Comparison of ENCODE assay signal across 1 cellular context in genomic region chr11:73288873-73289707, GRCh38.
A peak's percentile ranks its signal among the peaks of the same experiment; 100 is the strongest.
TF ChIP-seq lines count a peak whose summit lies in the region.

No MANE protein-coding gene starts in this region.

TF ChIP-seq in HepG2, 621 proteins besides CTCF, POLR2A, EP300 and RAD21 (continued from another document and continues in another):
- TF ChIP-seq GLI4 (CRISPR knock-in tag; IDR thresholded peaks at IDR 0.05; ENCODE audit: borderline replicate concordance) = no peak
- no peak for TF ChIP-seq ZNF264 (CRISPR knock-in tag; IDR thresholded peaks at IDR 0.05)
- 0 out of 2 replicates have a peak, but pooled peaks have one; percentile 12 for TF ChIP-seq PAXIP1 (CRISPR knock-in tag; conservative IDR thresholded peaks at IDR 0.05)
- peak; percentile 96 for TF ChIP-seq HNRNPL (IDR thresholded peaks at IDR 0.05; ENCODE audit: low read depth, low read length)
- 0 out of 2 replicates have a peak, but pooled peaks have one; percentile 61 for TF ChIP-seq ZNF101 (CRISPR knock-in tag; IDR thresholded peaks at IDR 0.05; ENCODE audit: borderline replicate concordance, low read depth)
- 0 out of 2 replicates have a peak, but pooled peaks have one; percentile 16 for TF ChIP-seq PHF20 (CRISPR knock-in tag; IDR thresholded peaks at IDR 0.05)
- no peak for TF ChIP-seq SRSF9 (IDR thresholded peaks at IDR 0.05; ENCODE audit: borderline replicate concordance, insufficient read depth, low read depth, low read length, poor library complexity, severe bottlenecking)
- TF ChIP-seq TBX2 (CRISPR knock-in tag; IDR thresholded peaks at IDR 0.05; ENCODE audit: borderline replicate concordance) = peak; percentile 18
- TF ChIP-seq ZNF558 (CRISPR knock-in tag; IDR thresholded peaks at IDR 0.05; ENCODE audit: borderline replicate concordance) = no peak
- no peak; the same call in 1 of the 2 replicates for TF ChIP-seq GTF3A (CRISPR knock-in tag; conservative IDR thresholded peaks at IDR 0.05)
- TF ChIP-seq ZNF362 (CRISPR knock-in tag; IDR thresholded peaks at IDR 0.05; ENCODE audit: borderline replicate concordance) = 0 out of 2 replicates have a peak, but pooled peaks have one; percentile 20
- TF ChIP-seq ZNF740 (CRISPR knock-in tag; IDR thresholded peaks at IDR 0.05) = 0 out of 2 replicates have a peak, but pooled peaks have one; percentile 44
- TF ChIP-seq IRX3 (CRISPR knock-in tag; IDR thresholded peaks at IDR 0.05; ENCODE audit: borderline replicate concordance, low read depth) = no peak
- TF ChIP-seq TFE3 (CRISPR knock-in tag; IDR thresholded peaks at IDR 0.05) = 0 out of 2 replicates have a peak, but pooled peaks have one; percentile 15
- no peak for TF ChIP-seq ISX (CRISPR knock-in tag; conservative IDR thresholded peaks at IDR 0.05)
- TF ChIP-seq ZBTB21 (CRISPR knock-in tag; IDR thresholded peaks at IDR 0.05) = peak; percentile 57; the same call in 1 of the 2 replicates
- TF ChIP-seq ZNF350 (CRISPR knock-in tag; IDR thresholded peaks at IDR 0.05; ENCODE audit: borderline replicate concordance, low read depth) = peak; percentile 68; the same call in 1 of the 2 replicates
- no peak for TF ChIP-seq ZSCAN21 (CRISPR knock-in tag; IDR thresholded peaks at IDR 0.05; ENCODE audit: borderline replicate concordance)
- no peak for TF ChIP-seq ZNF784 (CRISPR knock-in tag; IDR thresholded peaks at IDR 0.05; ENCODE audit: borderline replicate concordance)
- no peak for TF ChIP-seq ZNF556 (CRISPR knock-in tag; IDR thresholded peaks at IDR 0.05; ENCODE audit: borderline replicate concordance)
- no peak for TF ChIP-seq ZNF367 (CRISPR knock-in tag; IDR thresholded peaks at IDR 0.05; ENCODE audit: borderline replicate concordance)
- no peak for TF ChIP-seq ZBTB43 (CRISPR knock-in tag; conservative IDR thresholded peaks at IDR 0.05)
- TF ChIP-seq ZNF83 (CRISPR knock-in tag; IDR thresholded peaks at IDR 0.05; ENCODE audit: borderline replicate concordance) = no peak
- TF ChIP-seq ZNF468 (CRISPR knock-in tag; IDR thresholded peaks at IDR 0.05) = no peak
- TF ChIP-seq FOXO4 (CRISPR knock-in tag; conservative IDR thresholded peaks at IDR 0.05) = no peak
- TF ChIP-seq TERF1 (CRISPR knock-in tag; IDR thresholded peaks at IDR 0.05) = no peak
- TF ChIP-seq REPIN1 (CRISPR knock-in tag; IDR thresholded peaks at IDR 0.05; ENCODE audit: borderline replicate concordance, low read depth) = peak; percentile 69
- no peak for TF ChIP-seq TCF7L2 (IDR thresholded peaks at IDR 0.05; ENCODE audit: low read depth, low read length)
- peak; percentile 82 for TF ChIP-seq ZNF501 (CRISPR knock-in tag; IDR thresholded peaks at IDR 0.05)
- no peak for TF ChIP-seq SSRP1 (CRISPR knock-in tag; IDR thresholded peaks at IDR 0.05)
- TF ChIP-seq RARG (CRISPR knock-in tag; IDR thresholded peaks at IDR 0.05; ENCODE audit: low read depth) = no peak
- TF ChIP-seq AKAP8 (CRISPR knock-in tag; IDR thresholded peaks at IDR 0.05) = no peak
- no peak for TF ChIP-seq BATF2 (CRISPR knock-in tag; IDR thresholded peaks at IDR 0.05)
- TF ChIP-seq GMEB2 (CRISPR knock-in tag; IDR thresholded peaks at IDR 0.05; ENCODE audit: low read depth) = no peak
- TF ChIP-seq ZNF136 (CRISPR knock-in tag; IDR thresholded peaks at IDR 0.05; ENCODE audit: low read depth) = no peak
- TF ChIP-seq TGIF2 (CRISPR knock-in tag; IDR thresholded peaks at IDR 0.05) = no peak
- TF ChIP-seq ZFP82 (CRISPR knock-in tag; IDR thresholded peaks at IDR 0.05; ENCODE audit: borderline replicate concordance) = no peak
- no peak for TF ChIP-seq ZNF549 (CRISPR knock-in tag; IDR thresholded peaks at IDR 0.05)
- no peak for TF ChIP-seq ZNF790 (CRISPR knock-in tag; IDR thresholded peaks at IDR 0.05; ENCODE audit: borderline replicate concordance)
- 0 out of 2 replicates have a peak, but pooled peaks have one; percentile 4 for TF ChIP-seq NCOA1 (CRISPR knock-in tag; IDR thresholded peaks at IDR 0.05)
- TF ChIP-seq PITX1 (CRISPR knock-in tag; IDR thresholded peaks at IDR 0.05) = no peak; the same call in 1 of the 2 replicates
- TF ChIP-seq ZNF317 (CRISPR knock-in tag; IDR thresholded peaks at IDR 0.05) = no peak
- no peak; the same call in none of the 2 replicates for TF ChIP-seq DMAP1 (CRISPR knock-in tag; IDR thresholded peaks at IDR 0.05)
- TF ChIP-seq RNF219 (CRISPR knock-in tag; IDR thresholded peaks at IDR 0.05) = no peak
- no peak for TF ChIP-seq ZNF138 (CRISPR knock-in tag; IDR thresholded peaks at IDR 0.05; ENCODE audit: low read depth)
- no peak for TF ChIP-seq CBX2 (IDR thresholded peaks at IDR 0.05; ENCODE audit: low read depth, low read length)
- TF ChIP-seq CBX2 (CRISPR knock-in tag; IDR thresholded peaks at IDR 0.05; ENCODE audit: low read depth) = no peak; the same call in 1 of the 2 replicates
- 0 out of 2 replicates have a peak, but pooled peaks have one; percentile 11 for TF ChIP-seq KDM4B (CRISPR knock-in tag; IDR thresholded peaks at IDR 0.05)
- no peak for TF ChIP-seq ZNF530 (CRISPR knock-in tag; IDR thresholded peaks at IDR 0.05; ENCODE audit: low read depth)
